In the genomic region with DNA sequence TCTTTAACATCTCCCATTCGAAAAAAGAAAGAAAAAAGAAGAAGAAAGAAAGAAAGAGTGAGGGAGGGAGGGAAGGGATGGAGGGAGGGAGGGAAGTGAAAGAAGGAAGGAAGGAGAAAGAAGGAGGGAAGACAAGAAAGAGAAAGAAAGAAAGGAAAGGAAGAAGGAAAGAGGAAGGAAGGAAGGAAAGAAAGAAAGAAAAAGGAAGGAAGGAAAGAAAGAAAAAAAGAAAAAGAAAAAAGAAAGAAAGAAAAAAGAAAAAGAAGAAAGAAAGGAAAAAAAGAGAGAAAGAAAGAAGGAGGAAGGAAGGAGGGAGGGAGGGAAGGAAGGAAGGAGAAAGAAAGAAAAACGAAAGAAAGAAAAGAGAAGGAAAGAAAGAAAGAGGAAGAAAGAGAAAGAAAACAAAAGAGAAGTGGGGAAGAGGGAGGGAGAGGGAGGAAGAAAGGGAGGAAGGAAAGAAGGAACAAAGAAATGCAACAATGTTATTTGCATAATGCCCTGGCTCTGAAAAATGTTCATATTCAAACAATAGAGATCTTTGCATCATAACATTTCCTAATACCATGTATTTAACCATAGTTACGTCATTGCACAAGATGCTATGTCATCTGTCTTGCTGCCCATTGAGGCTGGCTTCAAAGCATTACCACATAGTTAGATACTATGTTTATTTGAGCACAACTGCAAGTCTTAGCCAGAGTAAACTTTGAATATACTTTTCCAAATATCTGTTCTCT, we compare ENCODE assay signal across 16 cellular contexts.
"Had no signal": no experiment of that assay in that cellular context is flagged by ENCODE, and none has a peak within 500 bp of the region (broad histone marks: within the 10 kb centered on the region; RNA-seq: fewer than 3 reads in every experiment).

No MANE protein-coding gene starts in this region.

- H3K27ac Mint-ChIP-seq: activated T-helper 1 cell treated with anti-CD3 and anti-CD28 coated beads, Interleukin-12 subunit alpha, Interleukin-12 subunit beta, Interleukin-2, Interleukin-4 antibody, amounts not matched to agents 30 ng/mL and 10 ng/mL and 1 ng/mL, durations not matched to agents 14 hours and 24 hours and 36 hours; naive thymus-derived CD4-positive, alpha-beta T cell; neural progenitor cell had no signal

- H3K4me3 Mint-ChIP-seq: activated T-helper 1 cell treated with anti-CD3 and anti-CD28 coated beads, Interleukin-12 subunit alpha, Interleukin-12 subunit beta, Interleukin-2, Interleukin-4 antibody, amounts not matched to agents 30 ng/mL and 10 ng/mL and 1 ng/mL, durations not matched to agents 14 hours and 24 hours and 36 hours; naive thymus-derived CD4-positive, alpha-beta T cell; neural progenitor cell had no signal

- H3K27me3 Mint-ChIP-seq: naive thymus-derived CD4-positive, alpha-beta T cell had no signal

- DNase-seq: activated naive CD4-positive, alpha-beta T cell; activated T-cell treated with anti-CD3 and anti-CD28 coated beads for 4 hours; heart right ventricle; kidney glomerular epithelial cell; left ventricle myocardium inferior; mucosa of descending colon; naive thymus-derived CD4-positive, alpha-beta T cell; psoas muscle; right cardiac atrium; stimulated activated CD4-positive, alpha-beta T cell treated with anti-CD3 and anti-CD28 coated beads, Interleukin-4, amount 100 ng/mL, for 1 hour; T1000; upper lobe of right lung had no signal

- H3K4me1 Mint-ChIP-seq: naive thymus-derived CD4-positive, alpha-beta T cell had no signal

- ATAC-seq: activated CD4-positive, CD25-positive, alpha-beta regulatory T cell treated with anti-CD3 and anti-CD28 coated beads, Interleukin-2, amount 50 U/mL, for 24 hours; gastroesophageal sphincter; heart right ventricle; mucosa of descending colon; naive thymus-derived CD4-positive, alpha-beta T cell; psoas muscle; right cardiac atrium; upper lobe of right lung had no signal

- H3K9me3 Mint-ChIP-seq: neural progenitor cell had no signal

- H3K36me3 Mint-ChIP-seq: naive thymus-derived CD4-positive, alpha-beta T cell; neural progenitor cell had no signal
